7 cellular contexts compared by ENCODE assay signal in the genomic region with DNA sequence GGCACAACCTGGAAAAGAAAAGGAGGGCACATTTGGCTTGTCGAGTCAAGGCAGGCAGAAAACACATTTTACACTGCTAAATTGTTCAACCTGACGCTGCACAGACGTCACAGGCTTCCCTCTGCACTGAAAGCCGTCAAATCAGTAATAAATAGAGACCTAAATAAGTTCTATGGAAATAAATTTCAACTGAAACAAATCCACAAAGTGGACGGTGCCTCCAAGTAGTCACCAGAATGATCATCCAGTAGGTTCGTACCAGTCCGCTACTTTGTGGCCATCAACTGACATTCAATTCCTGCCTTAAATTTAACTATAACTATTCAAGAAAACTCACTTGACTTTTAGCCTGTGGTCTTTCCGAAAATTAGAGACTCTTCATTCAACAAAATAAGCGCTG. TPM values are rescaled to one million over a fixed set of nuclear protein-coding genes. Genes with fewer than 3 reads are reported as not detected.
A peak's percentile ranks its signal among the peaks of the same experiment; 100 is the strongest.
DNase-seq lines count a peak whose midpoint lies in the region; ATAC-seq, FAIRE-seq and TF ChIP-seq lines count a peak whose summit lies in the region.

No MANE protein-coding gene starts in this region.

- no peak for FAIRE-seq in kidney (lab: Jason Lieb, UNC)

- H3K27ac ChIP-seq in HL-60 (replicated peaks): no peak overlapping the region
- no peak overlapping the region for H3K27ac ChIP-seq in kidney (ENCODE audit: low read depth in 2 of 2, low read length in 2 of 2)
- peak overlapping the region; percentile 11 for H3K27ac ChIP-seq in stomach smooth muscle (ENCODE audit: low read length)

- H3K4me3 Mint-ChIP-seq in activated naive CD8-positive, alpha-beta T cell treated with anti-CD3 and anti-CD28 coated beads for 36 hours: peak overlapping the region; percentile 79

- H3K27me3 ChIP-seq in HL-60 (ENCODE audit: insufficient read depth, poor library complexity, severe bottlenecking): no peaks in the 10 kb centered on the region
- H3K27me3 ChIP-seq in stomach smooth muscle (ENCODE audit: control insufficient read depth in 1 of 2, insufficient read depth in 2 of 2, low read length in 2 of 2): no peaks in the 10 kb centered on the region

- peak overlapping the region; percentile 61 for H3K4me3 ChIP-seq in HL-60 (replicated peaks; ENCODE audit: insufficient read depth, low read length)
- peak overlapping the region; percentile 71 to 78 for H3K4me3 ChIP-seq in kidney (ENCODE audit: low read length in 2 of 2)
- peak overlapping the region; percentile 71 to 83 for H3K4me3 ChIP-seq in stomach smooth muscle (ENCODE audit: low read length in 2 of 2)

- H3K4me1 Mint-ChIP-seq in activated naive CD8-positive, alpha-beta T cell treated with anti-CD3 and anti-CD28 coated beads for 36 hours: peaks cover 14% of the 10 kb centered on the region

- peak overlapping the region; percentile 58 for H3K27ac Mint-ChIP-seq in activated naive CD8-positive, alpha-beta T cell treated with anti-CD3 and anti-CD28 coated beads for 36 hours

- DNase-seq in HL-60 (ENCODE audit: low read depth in 1 of 2, low spot score in 1 of 2) (no peak), kidney (no peak), cortex of kidney (lab: John Stamatoyannopoulos, UW) (no peak)
- DNase-seq in activated naive CD8-positive, alpha-beta T cell treated with anti-CD3 and anti-CD28 coated beads for 36 hours: no peak
- DNase-seq in stimulated activated CD4-positive, alpha-beta T cell treated with anti-CD3 and anti-CD28 coated beads, Interleukin-1b, Interleukin-23, amount 100 ng/mL, for 48 hours: no peak

- intact Hi-C loops in kidney (cut with DNase I): no loop called here

- H3K27me3 Mint-ChIP-seq in activated naive CD8-positive, alpha-beta T cell treated with anti-CD3 and anti-CD28 coated beads for 36 hours: no peaks in the 10 kb centered on the region

- H3K9ac ChIP-seq in kidney (ENCODE audit: low read length in 2 of 2) (peak overlapping the region in 1 of 2 donors; percentile 73), stomach smooth muscle (ENCODE audit: low read length in 2 of 2) (peak overlapping the region; percentile 49 to 84)

- H3K4me1 ChIP-seq in kidney (ENCODE audit: control insufficient read depth in 1 of 2, insufficient read depth in 1 of 2, low read depth in 1 of 2, low read length in 2 of 2) (peaks cover 4% of the 10 kb centered on the region in 2 donors), stomach smooth muscle (ENCODE audit: control insufficient read depth, insufficient read depth, low read length) (peaks cover 7% of the 10 kb centered on the region)

- no peak for TF ChIP-seq CTCF in HL-60 (IDR thresholded peaks at IDR 0.05; ENCODE audit: insufficient read depth, low read length)
- TF ChIP-seq CTCF in kidney (IDR thresholded peaks at IDR 0.05; ENCODE audit: borderline replicate concordance, extremely low read depth, insufficient read depth): no peak

- H3K9me3 ChIP-seq in kidney (ENCODE audit: control insufficient read depth in 1 of 2, low read length in 2 of 2) (no peaks in the 10 kb centered on the region), stomach smooth muscle (ENCODE audit: control insufficient read depth in 2 of 2, low read length in 2 of 2) (no peaks in the 10 kb centered on the region)

- H3K36me3 ChIP-seq in kidney (ENCODE audit: control insufficient read depth in 1 of 2, insufficient read depth in 2 of 2, low read length in 2 of 2) (no peaks in the 10 kb centered on the region), stomach smooth muscle (ENCODE audit: control insufficient read depth in 2 of 2, insufficient read depth in 2 of 2, low read length in 2 of 2) (no peaks in the 10 kb centered on the region)

- H3K36me3 Mint-ChIP-seq in activated naive CD8-positive, alpha-beta T cell treated with anti-CD3 and anti-CD28 coated beads for 36 hours: peaks cover 13% of the 10 kb centered on the region

- no peak for ATAC-seq in HG02642 (IDR thresholded peaks at IDR 0.05; ENCODE audit: poor library complexity, unreplicated experiment)

- peaks cover 3% of the 10 kb centered on the region for H3K9me3 Mint-ChIP-seq in activated naive CD8-positive, alpha-beta T cell treated with anti-CD3 and anti-CD28 coated beads for 36 hours

RNA-seq across cellular contexts. Expression of a gene that starts 49.0 kb away (rescaled TPM):
- not detected for total RNA-seq in activated naive CD8-positive, alpha-beta T cell treated with anti-CD3 and anti-CD28 coated beads for 36 hours
- total RNA-seq in kidney: not detected
- not detected for polyA plus RNA-seq in kidney (ENCODE audit: insufficient read depth, low read depth, low replicate concordance)

RNA-seq across cellular contexts. Expression of a gene that starts 54.3 kb away (rescaled TPM):
- total RNA-seq in activated naive CD8-positive, alpha-beta T cell treated with anti-CD3 and anti-CD28 coated beads for 36 hours: 100 to 1,000 TPM; 393 to 409 TPM
- total RNA-seq in kidney: 94.3 TPM
- polyA plus RNA-seq in kidney (ENCODE audit: insufficient read depth, low read depth, low replicate concordance): 239 TPM
